In genomic region chr19:15464394-15465385, GRCh38 we compare ENCODE assay signal across 8 cellular contexts.
A peak's percentile ranks its signal among the peaks of the same experiment; 100 is the strongest.
DNase-seq lines count a peak whose midpoint lies in the region; ATAC-seq lines count a peak whose summit lies in the region.

RASAL3 (minus strand) TSS chr19:15464544; CDS start chr19:15464358, 186 bp downstream.

- DNase-seq in Ammon's horn (ENCODE audit: low spot score) (peak; percentile 36), SHP77 treated with DMSO at 0.1 percent for 48 hours (lab: John Stamatoyannopoulos, UW) (no peak), NCI-H187 treated with DMSO at 0.1 percent for 48 hours (lab: John Stamatoyannopoulos, UW) (no peak)
- peak; percentile 56 for DNase-seq in activated CD4-positive, alpha-beta T cell treated with anti-CD3 and anti-CD28 coated beads for 1 hour
- DNase-seq in effector CD8-positive, alpha-beta T cell (lab: John Stamatoyannopoulos, UW), result peak; percentile 18
- DNase-seq in stimulated activated CD4-positive, alpha-beta T cell treated with anti-CD3 and anti-CD28 coated beads, Interleukin-12 subunit alpha, Interleukin-12 subunit beta, amount 100 ng/mL, for 4 hours, result peak; percentile 60

- ATAC-seq in HG02852 (IDR thresholded peaks at IDR 0.05; ENCODE audit: unreplicated experiment) (peak; percentile 57), GM21526 (IDR thresholded peaks at IDR 0.05; ENCODE audit: low FRiP score, unreplicated experiment) (no peak)

Comparison
In these comparisons a context has a peak if more than half of its experiments do, and no peak if none do; other contexts are left out.
1. DNase-seq: peak in Ammon's horn (single experiment), activated CD4-positive, alpha-beta T cell treated with anti-CD3 and anti-CD28 coated beads for 1 hour (single experiment), effector CD8-positive, alpha-beta T cell (single experiment) and stimulated activated CD4-positive, alpha-beta T cell treated with anti-CD3 and anti-CD28 coated beads, Interleukin-12 subunit alpha, Interleukin-12 subunit beta, amount 100 ng/mL, for 4 hours (single experiment); none in SHP77 treated with DMSO at 0.1 percent for 48 hours (single experiment) and NCI-H187 treated with DMSO at 0.1 percent for 48 hours (single experiment).